In the genomic region with DNA sequence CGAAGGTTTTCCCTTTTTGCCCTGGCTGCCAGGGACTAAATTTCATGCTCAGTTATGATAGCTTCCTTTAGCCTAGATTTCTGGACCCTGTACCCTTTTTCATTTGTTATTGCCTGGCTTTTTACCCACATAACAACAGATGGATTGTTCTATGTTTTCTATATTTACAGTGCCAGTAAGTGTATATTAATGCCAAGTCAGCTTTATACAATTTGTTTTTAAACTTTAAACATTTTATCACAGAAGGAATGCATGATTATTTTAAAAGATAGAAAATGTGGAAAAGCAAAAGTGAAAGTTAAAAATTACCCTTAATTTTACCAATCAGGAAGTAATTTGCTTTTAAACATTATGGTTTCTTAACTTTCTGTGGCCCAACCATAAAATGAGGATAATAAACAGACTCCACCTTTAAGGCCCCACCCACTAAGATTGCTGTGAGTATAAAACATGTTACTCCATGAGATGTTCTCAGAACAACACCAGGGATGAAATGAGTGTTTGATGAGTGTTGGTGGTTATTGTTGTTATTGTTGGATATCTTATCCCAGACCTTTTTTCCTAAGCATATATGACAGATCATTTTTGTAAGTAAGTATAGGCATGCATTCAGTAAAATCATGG, we compare ENCODE assay signal across 22 cellular contexts.
DNase-seq lines count a peak whose midpoint lies in the region; ATAC-seq, FAIRE-seq and TF ChIP-seq lines count a peak whose summit lies in the region.
"Had no signal": no experiment of that assay in that cellular context is flagged by ENCODE, and none has a peak within 500 bp of the region (broad histone marks: within the 10 kb centered on the region; RNA-seq: fewer than 3 reads in every experiment).

No MANE protein-coding gene starts in this region.

- H3K27me3 Mint-ChIP-seq in CD4-positive, alpha-beta memory T cell = no peaks in the 10 kb centered on the region
- no peaks in the 10 kb centered on the region for H3K27me3 Mint-ChIP-seq in progenitor cell of endocrine pancreas
- H3K27me3 Mint-ChIP-seq in activated naive CD4-positive, alpha-beta T cell treated with anti-CD3 and anti-CD28 coated beads, Interleukin-2, amount 10 ng/mL, durations not matched to agents 7 days and 5 days = no peaks in the 10 kb centered on the region
- H3K27me3 Mint-ChIP-seq: activated naive CD8-positive, alpha-beta T cell treated with anti-CD3 and anti-CD28 coated beads, Interleukin-2, amount 50 U/mL, for 24 hours had no signal

- no peaks in the 10 kb centered on the region for H3K9me3 ChIP-seq in CD4-positive, alpha-beta memory T cell (ENCODE audit: control insufficient read depth in 1 of 2, low read length in 2 of 2)
- H3K9me3 ChIP-seq in H1 (ENCODE audit: insufficient read depth in 2 of 2, low read depth in 1 of 2, low read length in 1 of 2) = no peaks in the 10 kb centered on the region
- no peaks in the 10 kb centered on the region for H3K9me3 ChIP-seq in mucosa of rectum (ENCODE audit: control insufficient read depth in 2 of 2, low read length in 2 of 2)
- H3K9me3 ChIP-seq: lower lobe of right lung, psoas muscle, testis had no signal

- no peak overlapping the region for H4K91ac ChIP-seq in H1 (replicated peaks; ENCODE audit: insufficient read length, low read length)

- no peak overlapping the region for H3K27ac ChIP-seq in CD4-positive, alpha-beta memory T cell (ENCODE audit: low read depth, low read length)
- H3K27ac ChIP-seq in H1 (ENCODE audit: low read depth, low read length) (no peak overlapping the region), mucosa of rectum (ENCODE audit: low read depth in 2 of 2, low read length in 2 of 2) (peak overlapping the region; percentile 45 to 63)
- H3K27ac ChIP-seq: lower lobe of right lung, psoas muscle, SK-N-MC, testis, WERI-Rb-1 had no signal

- H4K20me1 ChIP-seq in H1 (replicated peaks in 1 of 2; ENCODE audit: control insufficient read depth in 1 of 2, insufficient read depth in 2 of 2, low read length in 2 of 2) = no peaks in the 10 kb centered on the region

- no peaks in the 10 kb centered on the region for H3K27me3 ChIP-seq in CD4-positive, alpha-beta memory T cell (ENCODE audit: insufficient read depth, low read length)
- H3K27me3 ChIP-seq in H1 (replicated peaks in 1 of 4; ENCODE audit: control insufficient read depth in 3 of 4, extremely low read depth in 1 of 4, insufficient read depth in 3 of 4, low read length in 3 of 4) = no peaks in the 10 kb centered on the region
- H3K27me3 ChIP-seq in mucosa of rectum (ENCODE audit: control insufficient read depth in 2 of 2, insufficient read depth in 2 of 2, low read length in 2 of 2) = no peaks in the 10 kb centered on the region
- H3K27me3 ChIP-seq: testis had no signal

- TF ChIP-seq CTCF in H1 (IDR thresholded peaks at IDR 0.05; ENCODE audit: control extremely low read depth in 1 of 3, insufficient read depth in 1 of 3, low read depth in 1 of 3, low read length in 3 of 3) (no peak), progenitor cell of endocrine pancreas (IDR thresholded peaks at IDR 0.05; ENCODE audit: unreplicated experiment) (no peak)

- no peak overlapping the region for H3K4ac ChIP-seq in H1 (replicated peaks; ENCODE audit: insufficient read length, low read depth, low read length)

- H3K4me1 Mint-ChIP-seq in CD4-positive, alpha-beta memory T cell = peaks cover 5 to 18% (median 8%) of the 10 kb centered on the region in 4 donors
- H3K4me1 Mint-ChIP-seq in progenitor cell of endocrine pancreas (ENCODE audit: low read depth) = peaks cover 8% of the 10 kb centered on the region
- peaks cover 10% of the 10 kb centered on the region for H3K4me1 Mint-ChIP-seq in activated naive CD4-positive, alpha-beta T cell treated with anti-CD3 and anti-CD28 coated beads, Interleukin-2, amount 10 ng/mL, durations not matched to agents 7 days and 5 days

- no peak for TF ChIP-seq RAD21 in H1 (IDR thresholded peaks at IDR 0.05 in 1 of 2, conservative IDR thresholded peaks at IDR 0.05 in 1 of 2; ENCODE audit: low read depth in 2 of 2, low read length in 2 of 2)

- no peak overlapping the region for H2BK20ac ChIP-seq in H1 (ENCODE audit: low read length)

- no peak overlapping the region for H3K56ac ChIP-seq in H1 (replicated peaks; ENCODE audit: insufficient read length, low read depth, low read length)

- H3K4me2 ChIP-seq in H1 (ENCODE audit: insufficient read depth in 1 of 2, low read depth in 2 of 2, low read length in 2 of 2) = no peak overlapping the region

- H3K4me1 ChIP-seq in CD4-positive, alpha-beta memory T cell (ENCODE audit: insufficient read depth, low read length) = peaks cover 4% of the 10 kb centered on the region
- H3K4me1 ChIP-seq in H1 (replicated peaks in 1 of 4; ENCODE audit: control insufficient read depth in 3 of 4, insufficient read depth in 4 of 4, low read length in 3 of 4) (no peaks in the 10 kb centered on the region), mucosa of rectum (ENCODE audit: control insufficient read depth in 2 of 2, insufficient read depth in 2 of 2, low read length in 2 of 2) (peaks cover 10 to 16% of the 10 kb centered on the region in 2 donors)
- H3K4me1 ChIP-seq: lower lobe of right lung, testis had no signal

- H3K79me2 ChIP-seq in H1 (ENCODE audit: control insufficient read depth in 1 of 2, insufficient read depth in 2 of 2, low read length in 2 of 2) = no peaks in the 10 kb centered on the region

- WGBS in H1 (ENCODE audit: extremely low coverage in 1 of 2, insufficient coverage in 1 of 2, insufficient read length in 1 of 2, insufficient replicate concordance in 2 of 2, low coverage in 1 of 2, low lambda C conversion rate in 2 of 2, missing lambda C conversion rate in 1 of 2), 2 experiments = 71% methylated on average over 1 of the region's 1 CpG; no CpG with 5 or more reads in 1 of the 2 experiments

- TF ChIP-seq POLR2A in H1 (IDR thresholded peaks at IDR 0.05; ENCODE audit: control extremely low read depth in 1 of 2, low read depth in 2 of 2, low read length in 2 of 2) = no peak

- H3K4me3 ChIP-seq in CD4-positive, alpha-beta memory T cell (ENCODE audit: low read length in 2 of 2) = no peak overlapping the region
- H3K4me3 ChIP-seq in H1 (ENCODE audit: extremely low read depth in 1 of 4, insufficient read depth in 2 of 4, low read depth in 3 of 4, low read length in 4 of 4) (no peak overlapping the region), mucosa of rectum (ENCODE audit: low read length in 2 of 2) (peak overlapping the region; percentile 43 to 53)
- H3K4me3 ChIP-seq: lower lobe of right lung, psoas muscle, SK-N-MC, testis had no signal

- H3K14ac ChIP-seq in H1 (ENCODE audit: insufficient read length) = no peak overlapping the region

- no peaks in the 10 kb centered on the region for H3K36me3 Mint-ChIP-seq in CD4-positive, alpha-beta memory T cell
- no peaks in the 10 kb centered on the region for H3K36me3 Mint-ChIP-seq in progenitor cell of endocrine pancreas (ENCODE audit: insufficient read depth)
- no peaks in the 10 kb centered on the region for H3K36me3 Mint-ChIP-seq in activated naive CD4-positive, alpha-beta T cell treated with anti-CD3 and anti-CD28 coated beads, Interleukin-2, amount 10 ng/mL, durations not matched to agents 7 days and 5 days

- H2BK5ac ChIP-seq in H1 (ENCODE audit: low read depth, low read length) = no peak overlapping the region

- H3K18ac ChIP-seq in H1 (ENCODE audit: extremely low read depth, low read length) = no peak overlapping the region

- H4K5ac ChIP-seq in H1 (ENCODE audit: insufficient read length, low read depth, low read length) = no peak overlapping the region

- H3K79me1 ChIP-seq in H1 (ENCODE audit: low read depth, low read length) = no peaks in the 10 kb centered on the region

- POLR2A ChIA-PET in CD4-positive, alpha-beta memory T cell (lab: Charles Lee; ENCODE audit: partially characterized antibody) = no interaction called here
- POLR2A ChIA-PET in H1 (lab: Charles Lee; ENCODE audit: partially characterized antibody) = no interaction called here

- ATAC-seq in HG03139 (IDR thresholded peaks at IDR 0.05; ENCODE audit: unreplicated experiment) = no peak
- ATAC-seq: activated naive CD8-positive, alpha-beta T cell treated with anti-CD3 and anti-CD28 coated beads, Interleukin-2, amount 50 U/mL, for 24 hours; lower lobe of right lung; psoas muscle had no signal

- H3K23me2 ChIP-seq in H1 (ENCODE audit: low read depth, low read length) = no peaks in the 10 kb centered on the region

- no peak for DNase-seq in CD4-positive, alpha-beta memory T cell
- DNase-seq in M059J (ENCODE audit: low read depth) (peak; percentile 38), H1 (ENCODE audit: low read depth in 1 of 2, low spot score in 2 of 2) (no peak), progenitor cell of endocrine pancreas (ENCODE audit: low spot score, unreplicated experiment) (no peak)
- no peak for DNase-seq in activated naive CD4-positive, alpha-beta T cell treated with anti-CD3 and anti-CD28 coated beads, Interleukin-2, amount 10 ng/mL, durations not matched to agents 7 days and 5 days
- DNase-seq: activated CD4-positive, alpha-beta T cell treated with anti-CD3 and anti-CD28 coated beads, Interleukin-2, amount 50 U/mL, for 4 hours; activated effector memory CD4-positive, alpha-beta T cell treated with anti-CD3 and anti-CD28 coated beads, Interleukin-2, amount 50 U/mL, for 16 hours; activated naive CD8-positive, alpha-beta T cell treated with anti-CD3 and anti-CD28 coated beads, Interleukin-2, amount 50 U/mL, for 24 hours; DMS53; foreskin fibroblast; GF-D8; immature natural killer cell; lower lobe of right lung; NCI-H1436; psoas muscle; stimulated activated CD4-positive, alpha-beta T cell treated with anti-CD3 and anti-CD28 coated beads, Interleukin-1b, Interleukin-23, amount 100 ng/mL, for 48 hours; testis; WERI-Rb-1 had no signal

- no peak overlapping the region for H2AK5ac ChIP-seq in H1 (ENCODE audit: low read depth, low read length)

- no peak overlapping the region for H3K9ac ChIP-seq in H1 (replicated peaks in 1 of 4; ENCODE audit: extremely low read depth in 1 of 4, low read depth in 3 of 4, low read length in 3 of 4)
- no peak overlapping the region for H3K9ac ChIP-seq in mucosa of rectum (ENCODE audit: low read depth in 1 of 2, low read length in 2 of 2)

- no peak overlapping the region for H2BK120ac ChIP-seq in H1 (replicated peaks; ENCODE audit: low read depth, low read length)

- TF ChIP-seq EP300 in H1 (IDR thresholded peaks at IDR 0.05; ENCODE audit: borderline replicate concordance in 1 of 2, low read depth in 2 of 2, low read length in 2 of 2) = no peak

- no peak overlapping the region for H4K8ac ChIP-seq in H1 (ENCODE audit: extremely low read depth, insufficient read depth, low read length)

- intact Hi-C loops in CD4-positive, alpha-beta memory T cell (cut with micrococcal nuclease) = no loop called here

- peak overlapping the region in 5 of 8 donors; percentile 28 to 62 (median 44) for H3K4me3 Mint-ChIP-seq in CD4-positive, alpha-beta memory T cell
- H3K4me3 Mint-ChIP-seq in progenitor cell of endocrine pancreas (ENCODE audit: low read depth) = no peak overlapping the region
- H3K4me3 Mint-ChIP-seq in activated naive CD4-positive, alpha-beta T cell treated with anti-CD3 and anti-CD28 coated beads, Interleukin-2, amount 10 ng/mL, durations not matched to agents 7 days and 5 days = no peak overlapping the region
- H3K4me3 Mint-ChIP-seq: activated naive CD8-positive, alpha-beta T cell treated with anti-CD3 and anti-CD28 coated beads, Interleukin-2, amount 50 U/mL, for 24 hours; T-helper 2 cell treated with Interferon-gamma antibody and Interleukin-4, amounts not matched to agents 5 μg/mL and 100 μg/mL, for 36 hours had no signal

- H3K9me3 Mint-ChIP-seq in CD4-positive, alpha-beta memory T cell = no peaks in the 10 kb centered on the region
- no peaks in the 10 kb centered on the region for H3K9me3 Mint-ChIP-seq in progenitor cell of endocrine pancreas (ENCODE audit: low read depth)
- no peaks in the 10 kb centered on the region for H3K9me3 Mint-ChIP-seq in activated naive CD4-positive, alpha-beta T cell treated with anti-CD3 and anti-CD28 coated beads, Interleukin-2, amount 10 ng/mL, durations not matched to agents 7 days and 5 days
- H3K9me3 Mint-ChIP-seq: activated naive CD8-positive, alpha-beta T cell treated with anti-CD3 and anti-CD28 coated beads, Interleukin-2, amount 50 U/mL, for 24 hours; T-helper 2 cell treated with Interferon-gamma antibody and Interleukin-4, amounts not matched to agents 5 μg/mL and 100 μg/mL, for 36 hours had no signal

- peak overlapping the region in 2 of 7 donors; percentile 40 to 41 for H3K27ac Mint-ChIP-seq in CD4-positive, alpha-beta memory T cell
- H3K27ac Mint-ChIP-seq in progenitor cell of endocrine pancreas = no peak overlapping the region
- no peak overlapping the region for H3K27ac Mint-ChIP-seq in activated naive CD4-positive, alpha-beta T cell treated with anti-CD3 and anti-CD28 coated beads, Interleukin-2, amount 10 ng/mL, durations not matched to agents 7 days and 5 days
- H3K27ac Mint-ChIP-seq: activated naive CD8-positive, alpha-beta T cell treated with anti-CD3 and anti-CD28 coated beads, Interleukin-2, amount 50 U/mL, for 24 hours; immature natural killer cell; T-helper 2 cell treated with Interferon-gamma antibody and Interleukin-4, amounts not matched to agents 5 μg/mL and 100 μg/mL, for 36 hours had no signal

- CTCF ChIA-PET in CD4-positive, alpha-beta memory T cell (lab: Charles Lee; ENCODE audit: partially characterized antibody) = no interaction called here
- CTCF ChIA-PET in H1 (lab: Charles Lee; ENCODE audit: partially characterized antibody) = no interaction called here
- CTCF ChIA-PET in activated naive CD4-positive, alpha-beta T cell treated with anti-CD3 and anti-CD28 coated beads, Interleukin-2, amount 10 ng/mL, durations not matched to agents 7 days and 5 days (lab: Charles Lee) = no interaction called here

- H3K23ac ChIP-seq in H1 (ENCODE audit: insufficient read length) = no peak overlapping the region

- no peak overlapping the region for H2BK15ac ChIP-seq in H1 (ENCODE audit: low read length)

- H2AFZ ChIP-seq in H1 (ENCODE audit: low read length) = no peak overlapping the region

- FAIRE-seq in H1 (lab: Jason Lieb, UNC) = no peak

- no peaks in the 10 kb centered on the region for H3K36me3 ChIP-seq in CD4-positive, alpha-beta memory T cell (ENCODE audit: insufficient read depth, low read length)
- H3K36me3 ChIP-seq in H1 (ENCODE audit: control insufficient read depth in 2 of 4, insufficient read depth in 4 of 4, low read length in 3 of 4) (no peaks in the 10 kb centered on the region), mucosa of rectum (ENCODE audit: control insufficient read depth in 2 of 2, insufficient read depth in 2 of 2, low read length in 2 of 2) (no peaks in the 10 kb centered on the region)
- H3K36me3 ChIP-seq: lower lobe of right lung, WERI-Rb-1 had no signal

- no peak overlapping the region for H2BK12ac ChIP-seq in H1 (ENCODE audit: low read depth, low read length)

Comparison
In these comparisons a context has a peak if more than half of its experiments do, and no peak if none do; other contexts are left out.
1. H3K27ac ChIP-seq: peak in mucosa of rectum (2 of 2); none in CD4-positive, alpha-beta memory T cell (single experiment) and H1 (single experiment).
2. H3K4me3 ChIP-seq: peak in mucosa of rectum (2 of 2); none in CD4-positive, alpha-beta memory T cell (0 of 2) and H1 (0 of 4).
3. H3K4me3 Mint-ChIP-seq: peak in CD4-positive, alpha-beta memory T cell (5 of 8); none in progenitor cell of endocrine pancreas (single experiment) and activated naive CD4-positive, alpha-beta T cell treated with anti-CD3 and anti-CD28 coated beads, Interleukin-2, amount 10 ng/mL, durations not matched to agents 7 days and 5 days (single experiment).